ENCODE assay signal across 8 cellular contexts in the genomic region with DNA sequence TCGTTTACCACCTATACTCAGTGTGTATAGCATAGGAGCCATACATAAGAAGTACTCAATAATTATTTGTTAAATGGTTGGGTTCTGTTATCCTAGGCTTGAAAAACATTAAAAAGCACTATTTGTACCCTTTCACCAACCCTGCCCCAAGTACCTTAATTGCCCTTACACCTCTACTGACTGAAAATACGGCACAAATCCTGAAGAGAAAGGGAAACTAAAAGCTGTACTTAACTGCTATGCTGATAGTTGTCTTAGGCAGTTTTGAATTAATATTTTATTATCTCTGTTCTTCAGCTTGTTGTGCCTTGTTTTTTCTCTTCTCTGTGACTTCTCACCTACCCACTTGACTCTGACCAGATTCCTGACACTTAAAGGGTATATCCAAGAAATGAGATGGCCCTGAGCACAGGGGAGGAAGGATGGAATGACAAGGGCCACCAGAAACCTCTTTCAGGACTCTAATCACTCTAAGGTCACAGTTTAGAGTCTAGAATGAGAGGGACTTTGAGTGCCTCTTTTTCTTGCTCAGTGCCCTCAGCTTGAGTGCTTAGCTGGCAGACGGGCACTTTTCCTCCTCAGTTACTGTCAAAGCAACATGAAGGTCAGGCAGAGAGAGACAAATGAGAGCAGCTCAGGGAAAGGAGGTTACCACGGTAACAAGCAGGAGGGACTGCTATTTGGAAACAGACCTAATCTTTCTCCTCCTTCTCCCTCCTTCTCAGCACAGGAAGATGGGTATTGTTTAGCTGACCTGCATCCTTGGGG.
DNase-seq lines count a peak whose midpoint lies in the region; ATAC-seq and TF ChIP-seq lines count a peak whose summit lies in the region.

No MANE protein-coding gene starts in this region.

- POLR2A ChIA-PET in activated CD4-positive, alpha-beta memory T cell treated with anti-CD3 and anti-CD28 coated beads, Interleukin-2, amount 10 ng/mL, durations not matched to agents 7 days and 5 days (lab: Charles Lee): interaction anchor here (0.6 to 2.8 kb wide), 17 partner anchors 8 to 409 kb away, joined by 3 to 12 read pairs (median 3); partner anchors contain the start of gene TRIP4

- H3K4me1 ChIP-seq in heart right ventricle: peaks cover 0 to 44% (median 16%) of the 10 kb centered on the region in 9 donors

- no peaks in the 10 kb centered on the region for H3K27me3 Mint-ChIP-seq in activated CD4-positive, alpha-beta memory T cell treated with anti-CD3 and anti-CD28 coated beads, Interleukin-2, amount 10 ng/mL, durations not matched to agents 7 days and 5 days

- no peaks in the 10 kb centered on the region for H3K9me3 ChIP-seq in heart right ventricle

- H3K4me3 ChIP-seq in heart right ventricle: peak overlapping the region in 1 of 10 donors; percentile 7

- peak; percentile 33 to 78 (median 65) for ATAC-seq in heart right ventricle
- no peak for ATAC-seq in HG03457 (IDR thresholded peaks at IDR 0.05; ENCODE audit: unreplicated experiment)

- H3K27ac Mint-ChIP-seq in activated CD4-positive, alpha-beta memory T cell treated with anti-CD3 and anti-CD28 coated beads, Interleukin-2, amount 10 ng/mL, durations not matched to agents 7 days and 5 days: peak overlapping the region; percentile 86

- peaks cover 44% of the 10 kb centered on the region for H3K4me1 Mint-ChIP-seq in activated CD4-positive, alpha-beta memory T cell treated with anti-CD3 and anti-CD28 coated beads, Interleukin-2, amount 10 ng/mL, durations not matched to agents 7 days and 5 days

- H3K36me3 Mint-ChIP-seq in activated CD4-positive, alpha-beta memory T cell treated with anti-CD3 and anti-CD28 coated beads, Interleukin-2, amount 10 ng/mL, durations not matched to agents 7 days and 5 days (ENCODE audit: low read depth): peaks cover 7% of the 10 kb centered on the region

- no peak for TF ChIP-seq CTCF in heart right ventricle (IDR thresholded peaks at IDR 0.05)

- H3K4me3 Mint-ChIP-seq in activated CD4-positive, alpha-beta memory T cell treated with anti-CD3 and anti-CD28 coated beads, Interleukin-2, amount 10 ng/mL, durations not matched to agents 7 days and 5 days: peak overlapping the region; percentile 72

- H3K9me3 Mint-ChIP-seq in activated CD4-positive, alpha-beta memory T cell treated with anti-CD3 and anti-CD28 coated beads, Interleukin-2, amount 10 ng/mL, durations not matched to agents 7 days and 5 days: no peaks in the 10 kb centered on the region

- DNase-seq in AG20443 (ENCODE audit: low spot score) (peak; percentile 54), GM19238 (ENCODE audit: insufficient read length, low spot score) (peak; percentile 21), NCI-H187 treated with DMSO at 0.1 percent for 48 hours (lab: John Stamatoyannopoulos, UW) (peak; percentile 61), heart right ventricle (peak in 1 of 2 donors; percentile 12), renal cortical epithelial cell (ENCODE audit: low read depth) (peak; percentile 70), CD1c-positive myeloid dendritic cell (ENCODE audit: extremely low spot score) (no peak)
- peak; percentile 34 for DNase-seq in activated CD4-positive, alpha-beta memory T cell treated with anti-CD3 and anti-CD28 coated beads, Interleukin-2, amount 10 ng/mL, durations not matched to agents 7 days and 5 days

- CTCF ChIA-PET in activated CD4-positive, alpha-beta memory T cell treated with anti-CD3 and anti-CD28 coated beads, Interleukin-2, amount 10 ng/mL, durations not matched to agents 7 days and 5 days (lab: Charles Lee): interaction anchor here (0.7 to 1.7 kb wide), 5 partner anchors 9 to 169 kb away, joined by 3 to 5 read pairs (median 3); no protein-coding TSS in a partner anchor

- peak overlapping the region in 5 of 10 donors; percentile 29 to 78 (median 38) for H3K27ac ChIP-seq in heart right ventricle

- 32 to 39% methylated on average over 4 of the region's 4 CpGs for WGBS in heart right ventricle, 2 donors

- H3K27me3 ChIP-seq in heart right ventricle: no peaks in the 10 kb centered on the region

- H3K36me3 ChIP-seq in heart right ventricle: no peaks in the 10 kb centered on the region

- intact Hi-C loops in heart right ventricle (cut with DNase I): no loop called here
